2 cellular contexts compared by ENCODE assay signal in the genomic region with DNA sequence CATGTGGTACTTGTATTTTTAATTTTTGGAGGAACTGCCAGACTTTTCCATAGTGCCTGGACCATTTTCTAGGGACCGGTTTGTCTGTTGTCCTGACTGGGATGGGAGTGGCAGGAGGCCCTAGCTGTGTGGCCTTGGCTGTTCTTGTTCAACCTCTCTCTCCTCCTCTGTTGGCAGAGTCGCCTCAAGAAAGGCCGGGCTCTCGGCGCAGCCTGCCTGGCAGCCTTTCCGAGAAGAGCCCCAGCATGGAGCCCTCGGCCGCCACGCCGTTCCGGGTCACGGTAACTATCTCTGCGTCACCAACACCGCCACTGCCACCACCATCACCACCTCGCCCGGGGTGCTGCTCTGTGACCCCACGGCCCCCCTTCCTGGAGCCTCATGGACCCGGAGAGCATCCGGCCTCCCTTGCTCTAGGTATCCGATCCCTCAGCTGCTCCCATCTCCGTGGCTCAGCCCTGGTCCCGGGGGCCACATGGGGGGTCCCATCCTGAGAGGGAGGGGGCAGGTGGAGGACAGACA.
TF ChIP-seq lines count a peak whose summit lies in the region.

No MANE protein-coding gene starts in this region.

TF ChIP-seq in IMR-90, 13 proteins besides CTCF, POLR2A, EP300 and RAD21:
- TF ChIP-seq RFX5 (IDR thresholded peaks at IDR 0.05; ENCODE audit: low read depth, low read length): no peak
- no peak for TF ChIP-seq NFE2L2 (IDR thresholded peaks at IDR 0.05; ENCODE audit: low read depth, low read length)
- no peak for TF ChIP-seq MXI1 (IDR thresholded peaks at IDR 0.05; ENCODE audit: borderline replicate concordance, low read depth, low read length)
- TF ChIP-seq RCOR1 (IDR thresholded peaks at IDR 0.05; ENCODE audit: insufficient replicate concordance, low read length): no peak
- TF ChIP-seq BHLHE40 (IDR thresholded peaks at IDR 0.05; ENCODE audit: low read depth, low read length): no peak
- no peak for TF ChIP-seq MAZ (IDR thresholded peaks at IDR 0.05; ENCODE audit: borderline replicate concordance, low read depth, low read length)
- TF ChIP-seq, protein P1, sequence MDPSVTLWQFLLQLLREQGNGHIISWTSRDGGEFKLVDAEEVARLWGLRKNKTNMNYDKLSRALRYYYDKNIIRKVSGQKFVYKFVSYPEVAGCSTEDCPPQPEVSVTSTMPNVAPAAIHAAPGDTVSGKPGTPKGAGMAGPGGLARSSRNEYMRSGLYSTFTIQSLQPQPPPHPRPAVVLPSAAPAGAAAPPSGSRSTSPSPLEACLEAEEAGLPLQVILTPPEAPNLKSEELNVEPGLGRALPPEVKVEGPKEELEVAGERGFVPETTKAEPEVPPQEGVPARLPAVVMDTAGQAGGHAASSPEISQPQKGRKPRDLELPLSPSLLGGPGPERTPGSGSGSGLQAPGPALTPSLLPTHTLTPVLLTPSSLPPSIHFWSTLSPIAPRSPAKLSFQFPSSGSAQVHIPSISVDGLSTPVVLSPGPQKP (IDR thresholded peaks at IDR 0.05; ENCODE audit: borderline replicate concordance, low read depth, low read length): no peak
- no peak for TF ChIP-seq CEBPB (IDR thresholded peaks at IDR 0.05; ENCODE audit: low read depth, low read length)
- TF ChIP-seq MAFK (IDR thresholded peaks at IDR 0.05; ENCODE audit: low read depth, low read length): no peak
- TF ChIP-seq FOS (IDR thresholded peaks at IDR 0.05; ENCODE audit: low read depth, low read length): no peak
- TF ChIP-seq CHD1 (IDR thresholded peaks at IDR 0.05; ENCODE audit: low read depth, low read length): no peak
- TF ChIP-seq, protein P2, sequence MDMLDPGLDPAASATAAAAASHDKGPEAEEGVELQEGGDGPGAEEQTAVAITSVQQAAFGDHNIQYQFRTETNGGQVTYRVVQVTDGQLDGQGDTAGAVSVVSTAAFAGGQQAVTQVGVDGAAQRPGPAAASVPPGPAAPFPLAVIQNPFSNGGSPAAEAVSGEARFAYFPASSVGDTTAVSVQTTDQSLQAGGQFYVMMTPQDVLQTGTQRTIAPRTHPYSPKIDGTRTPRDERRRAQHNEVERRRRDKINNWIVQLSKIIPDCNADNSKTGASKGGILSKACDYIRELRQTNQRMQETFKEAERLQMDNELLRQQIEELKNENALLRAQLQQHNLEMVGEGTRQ (IDR thresholded peaks at IDR 0.05; ENCODE audit: low read depth, low read length): no peak
- no peak for TF ChIP-seq SMC3 (IDR thresholded peaks at IDR 0.05; ENCODE audit: low read depth, low read length)

TF ChIP-seq in H1, 55 proteins besides CTCF, POLR2A, EP300 and RAD21:
- no peak for TF ChIP-seq NANOG (IDR thresholded peaks at IDR 0.05; ENCODE audit: insufficient read depth, low read depth, low read length, poor library complexity, severe bottlenecking)
- TF ChIP-seq SUZ12 (IDR thresholded peaks at IDR 0.05; ENCODE audit: low read length): no peak
- TF ChIP-seq, protein P3, sequence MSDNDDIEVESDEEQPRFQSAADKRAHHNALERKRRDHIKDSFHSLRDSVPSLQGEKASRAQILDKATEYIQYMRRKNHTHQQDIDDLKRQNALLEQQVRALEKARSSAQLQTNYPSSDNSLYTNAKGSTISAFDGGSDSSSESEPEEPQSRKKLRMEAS (IDR thresholded peaks at IDR 0.05): no peak
- TF ChIP-seq KDM1A (IDR thresholded peaks at IDR 0.05; ENCODE audit: borderline replicate concordance, low read length): no peak
- no peak for TF ChIP-seq YY1 (IDR thresholded peaks at IDR 0.05; ENCODE audit: low read depth, low read length)
- no peak for TF ChIP-seq KDM4A (IDR thresholded peaks at IDR 0.05; ENCODE audit: low read depth, low read length, severe bottlenecking)
- no peak for TF ChIP-seq CREB1 (IDR thresholded peaks at IDR 0.05)
- no peak for TF ChIP-seq TCF12 (IDR thresholded peaks at IDR 0.05; ENCODE audit: low read depth, low read length)
- no peak for TF ChIP-seq CTBP2 (IDR thresholded peaks at IDR 0.05; ENCODE audit: borderline replicate concordance, insufficient read depth, insufficient read length, low read length)
- no peak for TF ChIP-seq SP1 (IDR thresholded peaks at IDR 0.05; ENCODE audit: low read depth, low read length)
- no peak for TF ChIP-seq TAF7 (optimal IDR thresholded peaks at IDR 0.05; ENCODE audit: borderline replicate concordance, low read depth, low read length)
- no peak for TF ChIP-seq TEAD4 (IDR thresholded peaks at IDR 0.05; ENCODE audit: low read depth, low read length)
- no peak for TF ChIP-seq POLR2AphosphoS5 (IDR thresholded peaks at IDR 0.05; ENCODE audit: low read depth, low read length)
- TF ChIP-seq CEBPB (IDR thresholded peaks at IDR 0.05; ENCODE audit: low read depth, low read length): no peak
- no peak for TF ChIP-seq TAF1 (IDR thresholded peaks at IDR 0.05; ENCODE audit: low read depth, low read length)
